In genomic region chr4:8044699-8045098, GRCh38 we compare ENCODE assay signal across 13 cellular contexts.
DNase-seq lines count a peak whose midpoint lies in the region; ATAC-seq and TF ChIP-seq lines count a peak whose summit lies in the region.
"Had no signal": no experiment of that assay in that cellular context is flagged by ENCODE, and none has a peak within 500 bp of the region (broad histone marks: within the 10 kb centered on the region; RNA-seq: fewer than 3 reads in every experiment).

No MANE protein-coding gene starts in this region.

- H3K27ac Mint-ChIP-seq in nephron progenitor cell: no peak overlapping the region

- peaks cover 63% of the 10 kb centered on the region for H3K4me1 Mint-ChIP-seq in nephron progenitor cell

- no peak for ATAC-seq in HG03457 (IDR thresholded peaks at IDR 0.05; ENCODE audit: unreplicated experiment)

- peak overlapping the region; percentile 8 for H3K4me3 Mint-ChIP-seq in nephron progenitor cell
- H3K4me3 Mint-ChIP-seq: naive B cell had no signal

- DNase-seq in DMS153 (lab: John Stamatoyannopoulos, UW): peak; percentile 90
- DNase-seq in NCI-H1436 treated with DMSO at 0.1 percent for 48 hours (lab: John Stamatoyannopoulos, UW): peak; percentile 42
- DNase-seq in NCI-H526 treated with DMSO at 0.1 percent for 48 hours (lab: John Stamatoyannopoulos, UW): peak; percentile 54
- peak; percentile 64 for DNase-seq in nephron progenitor cell
- no peak for DNase-seq in cerebellar nuclear complex (lab: John Stamatoyannopoulos, UW)
- DNase-seq in amniotic stem cell (lab: John Stamatoyannopoulos, UW): no peak
- DNase-seq in NCI-H446 treated with DMSO at 0.1 percent for 48 hours (lab: John Stamatoyannopoulos, UW): no peak
- DNase-seq: adrenal gland, dorsolateral prefrontal cortex, foreskin melanocyte, naive B cell, spleen had no signal

- no peak for TF ChIP-seq CTCF in nephron progenitor cell (IDR thresholded peaks at IDR 0.05)

- H3K27me3 Mint-ChIP-seq in nephron progenitor cell (ENCODE audit: low read depth, poor library complexity): peaks cover 29% of the 10 kb centered on the region

- H3K9me3 Mint-ChIP-seq in nephron progenitor cell: no peaks in the 10 kb centered on the region
- H3K9me3 Mint-ChIP-seq: naive B cell had no signal

- no peaks in the 10 kb centered on the region for H3K36me3 Mint-ChIP-seq in nephron progenitor cell (ENCODE audit: low read depth)

Comparison
In these comparisons a context has a peak if more than half of its experiments do, and no peak if none do; other contexts are left out.
1. DNase-seq: peak in DMS153 (single experiment), NCI-H1436 treated with DMSO at 0.1 percent for 48 hours (single experiment), NCI-H526 treated with DMSO at 0.1 percent for 48 hours (single experiment) and nephron progenitor cell (single experiment); none in cerebellar nuclear complex (0 of 2), amniotic stem cell (single experiment) and NCI-H446 treated with DMSO at 0.1 percent for 48 hours (single experiment).